21 cellular contexts compared by ENCODE assay signal in the genomic region with DNA sequence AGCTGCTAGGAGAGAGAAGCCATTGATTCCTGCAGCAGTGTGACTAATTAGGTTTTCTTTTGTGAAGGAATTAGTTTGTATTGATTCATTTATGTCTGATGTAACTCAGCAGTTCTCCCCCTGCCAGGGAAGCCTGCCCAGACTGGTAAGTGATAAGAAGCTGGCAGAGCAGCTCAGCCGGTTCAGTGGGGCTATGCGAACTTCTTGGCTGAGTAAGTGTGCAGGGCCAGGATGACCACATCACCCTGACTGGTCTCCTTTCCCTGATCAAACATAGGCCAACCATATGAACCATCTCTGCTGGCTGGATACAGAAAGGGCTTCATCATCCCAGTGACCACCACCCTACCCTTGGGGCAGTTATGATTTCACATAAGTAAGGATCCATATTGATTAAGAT.
DNase-seq lines count a peak whose midpoint lies in the region; ATAC-seq and TF ChIP-seq lines count a peak whose summit lies in the region.
"Had no signal": no experiment of that assay in that cellular context is flagged by ENCODE, and none has a peak within 500 bp of the region (broad histone marks: within the 10 kb centered on the region; RNA-seq: fewer than 3 reads in every experiment).

No MANE protein-coding gene starts in this region.

- H3K27ac ChIP-seq in PC-3 (ENCODE audit: low read length) (no peak overlapping the region), body of pancreas (peak overlapping the region in 3 of 4 donors; percentile 27 to 47 (median 37))
- H3K27ac ChIP-seq: psoas muscle, upper lobe of left lung had no signal

- CTCF ChIA-PET in PC-3 (lab: Charles Lee): no interaction called here

- no peaks in the 10 kb centered on the region for H3K9me3 ChIP-seq in PC-3 (ENCODE audit: low read length)
- no peaks in the 10 kb centered on the region for H3K9me3 ChIP-seq in body of pancreas
- H3K9me3 ChIP-seq: psoas muscle, upper lobe of left lung had no signal

- H3K4me3 ChIP-seq in PC-3 (ENCODE audit: low read length) (no peak overlapping the region), body of pancreas (no peak overlapping the region), retinal pigment epithelial cell (ENCODE audit: low read length) (no peak overlapping the region)
- H3K4me3 ChIP-seq: psoas muscle, upper lobe of left lung had no signal

- POLR2A ChIA-PET in PC-3 (lab: Charles Lee; ENCODE audit: unreplicated experiment): no interaction called here

- intact Hi-C loops in PC-3 (cut with micrococcal nuclease) (no loop called here), body of pancreas (cut with DNase I) (no loop called here), left ventricle myocardium superior (cut with micrococcal nuclease) (no loop called here)

- no TSS peak for BruUV-seq in PC-3 (replicated peaks; lab: Mats Ljungman, UMichigan)

- H3K27me3 ChIP-seq in PC-3 (ENCODE audit: low read length) (peaks cover 7% of the 10 kb centered on the region; the same call in 1 of the 2 replicates), body of pancreas (no peaks in the 10 kb centered on the region)
- H3K27me3 ChIP-seq: upper lobe of left lung had no signal

- no peak overlapping the region for H3K9ac ChIP-seq in PC-3 (ENCODE audit: low read length)

- no peak for TF ChIP-seq CTCF in PC-3 (conservative IDR thresholded peaks at IDR 0.05; ENCODE audit: low read depth, low read length)
- peak in 1 of 7 experiments; percentile 7 for TF ChIP-seq CTCF in body of pancreas (IDR thresholded peaks at IDR 0.05)
- no peak for TF ChIP-seq CTCF in retinal pigment epithelial cell (conservative IDR thresholded peaks at IDR 0.05; ENCODE audit: low read depth, low read length)

- no peaks in the 10 kb centered on the region for H3F3A ChIP-seq in PC-3 (ENCODE audit: low read length, unreplicated experiment)

- DNase-seq in PC-3: peak; percentile 63
- peak; percentile 89 to 98 (median 94) for DNase-seq in body of pancreas
- DNase-seq in left ventricle myocardium superior: peak; percentile 53
- DNase-seq in retinal pigment epithelial cell (ENCODE audit: low read depth): peak; percentile 23
- no peak for DNase-seq in NCI-H82 treated with DMSO at 0.1 percent for 48 hours (lab: John Stamatoyannopoulos, UW; ENCODE audit: unreplicated experiment)
- DNase-seq: activated effector memory CD4-positive, alpha-beta T cell treated with anti-CD3 and anti-CD28 coated beads, Interleukin-2, amount 50 U/mL, for 16 hours; amniotic stem cell; CD8-positive, alpha-beta memory T cell; cortex of kidney; GOT3; naive thymus-derived CD4-positive, alpha-beta T cell; NCI-H1436 treated with DMSO at 0.1 percent for 48 hours; NCI-H2171; NCI-H69; stimulated activated CD4-positive, alpha-beta T cell treated with anti-CD3 and anti-CD28 coated beads, Interleukin-15, amount 100 ng/mL, for 24 hours had no signal

- H3K79me2 ChIP-seq in PC-3 (ENCODE audit: low read length): no peaks in the 10 kb centered on the region

- H3K9me2 ChIP-seq in PC-3 (replicated peaks; ENCODE audit: low read length): no peaks in the 10 kb centered on the region

- 0 out of 2 replicates have a peak, but pooled peaks cover 4% of the 10 kb centered on the region for H3K4me1 ChIP-seq in PC-3 (ENCODE audit: insufficient read depth, low read length)
- H3K4me1 ChIP-seq in body of pancreas: peaks cover 21% of the 10 kb centered on the region
- H3K4me1 ChIP-seq: psoas muscle, upper lobe of left lung had no signal

- H3K4me2 ChIP-seq in PC-3 (ENCODE audit: low read length): no peak overlapping the region

- no peaks in the 10 kb centered on the region for H4K20me1 ChIP-seq in PC-3 (ENCODE audit: low read length)

- H3K36me3 ChIP-seq in PC-3 (ENCODE audit: low read depth, low read length) (no peaks in the 10 kb centered on the region), body of pancreas (replicated peaks in 1 of 2; ENCODE audit: insufficient read depth in 1 of 2, low read depth in 2 of 2) (no peaks in the 10 kb centered on the region)
- H3K36me3 ChIP-seq: upper lobe of left lung had no signal

- TF ChIP-seq POLR2A in body of pancreas (IDR thresholded peaks at IDR 0.05): no peak

- ATAC-seq in PC-3 (peak; percentile 48; the same call in 1 of the 2 replicates), body of pancreas (peak; percentile 100), left ventricle myocardium superior (peak; percentile 96), GM18861 (IDR thresholded peaks at IDR 0.05; ENCODE audit: unreplicated experiment) (no peak), HG02571 (IDR thresholded peaks at IDR 0.05; ENCODE audit: unreplicated experiment) (no peak)
- ATAC-seq: naive thymus-derived CD4-positive, alpha-beta T cell; Panc1; psoas muscle; stimulated activated memory B cell treated with anti-CD40 and anti-IgM and Interleukin-4, amounts not matched to agents 10 μg/mL and 1 μg/mL and 100 μg/mL, for 72 hours had no signal

- no peak overlapping the region for H2AFZ ChIP-seq in PC-3 (ENCODE audit: low read length)

- 13 to 36% methylated on average over 2 of the region's 2 CpGs for WGBS in body of pancreas, 2 donors

Comparison
In these comparisons a context has a peak if more than half of its experiments do, and no peak if none do; other contexts are left out.
1. ATAC-seq: peak in PC-3 (single experiment), body of pancreas (single experiment) and left ventricle myocardium superior (single experiment); none in GM18861 (single experiment) and HG02571 (single experiment).